Comparison of ENCODE assay signal across 8 cellular contexts in genomic region chr2:27356382-27357181, GRCh38. TPM values are rescaled to one million over a fixed set of nuclear protein-coding genes. Genes with fewer than 3 reads are reported as not detected.
DNase-seq lines count a peak whose midpoint lies in the region; TF ChIP-seq lines count a peak whose summit lies in the region.

TSS of gene GTF3C2 (minus strand) at chr2:27356764. CDS start at chr2:27343554, 13,210 bp downstream.

- no peak for TF ChIP-seq CTCF in subcutaneous adipose tissue (IDR thresholded peaks at IDR 0.05; ENCODE audit: low read depth)

- no peak within 1 kb of the TSS for H4K91ac ChIP-seq in neuronal stem cell (ENCODE audit: low read depth, low read length, poor library complexity)

- WGBS in neuronal stem cell (ENCODE audit: extremely low coverage in 2 of 2, insufficient read length in 2 of 2, insufficient replicate concordance in 1 of 2), 2 donors, result no CpG with 5 or more reads among the region's 67 CpGs

- H2BK120ac ChIP-seq in neuronal stem cell (ENCODE audit: low read depth, low read length), result no peak within 1 kb of the TSS

- peak within 1 kb of the TSS; percentile 4 for H2AK5ac ChIP-seq in neuronal stem cell (ENCODE audit: low read depth, low read length)

- no peak within 1 kb of the TSS for H2BK15ac ChIP-seq in neuronal stem cell (ENCODE audit: low read length)

- H3K23ac ChIP-seq in neuronal stem cell (ENCODE audit: low read depth, low read length, poor library complexity), result peak within 1 kb of the TSS; percentile 29

- H2BK12ac ChIP-seq in neuronal stem cell (ENCODE audit: low read length), result no peak within 1 kb of the TSS

- peaks cover 6% of the 10 kb centered on the region for H3K79me1 ChIP-seq in neuronal stem cell (ENCODE audit: low read depth, low read length)

- H3K36me3 ChIP-seq in neuronal stem cell (replicated peaks in 1 of 2; ENCODE audit: control insufficient read depth in 2 of 2, insufficient read depth in 2 of 2, low read length in 2 of 2), result peaks cover 0 to 23% of the 10 kb centered on the region in 2 donors

- peak within 1 kb of the TSS; percentile 91 for H3K4me2 ChIP-seq in neuronal stem cell (ENCODE audit: insufficient read depth, low read length, poor library complexity, severe bottlenecking)

- H3K14ac ChIP-seq in neuronal stem cell (ENCODE audit: low read length), result peak within 1 kb of the TSS; percentile 89

- CTCF ChIA-PET in HEK293T (lab: Yijun Ruan, JAX), result interaction anchor here (0.6 kb wide), 1 partner anchor 11 kb away, joined by 3 read pairs; no protein-coding TSS in a partner anchor

- H3K4me1 ChIP-seq in neuronal stem cell (ENCODE audit: control insufficient read depth in 2 of 2, insufficient read depth in 1 of 2, low read depth in 1 of 2, low read length in 2 of 2), result peaks cover 0 to 3% of the 10 kb centered on the region in 2 donors

- H3K18ac ChIP-seq in neuronal stem cell (ENCODE audit: low read length), result peak within 1 kb of the TSS; percentile 91

- peak within 1 kb of the TSS; percentile 96 for H2AFZ ChIP-seq in neuronal stem cell (ENCODE audit: low read length)

- H3K4me3 ChIP-seq in neuronal stem cell (ENCODE audit: low read length in 2 of 2), result peak within 1 kb of the TSS; percentile 95 to 97

- peak within 1 kb of the TSS; percentile 30 for H4K8ac ChIP-seq in neuronal stem cell (ENCODE audit: low read depth, low read length)

- peaks cover 0 to 7% of the 10 kb centered on the region in 2 donors for H3K9me3 ChIP-seq in neuronal stem cell (replicated peaks in 1 of 2; ENCODE audit: control insufficient read depth in 2 of 2, insufficient read depth in 1 of 2, low read depth in 1 of 2, low read length in 2 of 2)

- peak within 1 kb of the TSS; percentile 93 for H3K27ac ChIP-seq in neuronal stem cell (replicated peaks; ENCODE audit: low read length)

- in situ Hi-C loops in SK-MEL-5 (cut with HindIII; ENCODE audit: low pct_unique_long_range_greater_than_20kb, low sequenced_read_pairs), result no loop called here

- H3K9ac ChIP-seq in neuronal stem cell (ENCODE audit: low read depth, low read length, poor library complexity), result peak within 1 kb of the TSS; percentile 92

- DNase-seq in GF-D8 (lab: John Stamatoyannopoulos, UW) (peak; percentile 91), HEK293T (ENCODE audit: extremely low spot score) (peak; percentile 90), MV-4-11 (lab: John Stamatoyannopoulos, UW) (peak; percentile 96), SK-MEL-5 (ENCODE audit: low read depth, low spot score) (peak; percentile 98), foreskin melanocyte (peak; percentile 97), neuronal stem cell (ENCODE audit: low spot score) (peak; percentile 98)
- DNase-seq in activated naive CD4-positive, alpha-beta T cell treated with Interleukin-2 at 50 U/mL for 16 hours, result peak; percentile 93

- POLR2A ChIA-PET in HEK293T (lab: Yijun Ruan, JAX), result interaction anchor here (0.7 to 2.9 kb wide), 19 partner anchors 10 to 144 kb away, joined by 3 to 25 read pairs (median 3); partner anchors contain the start of genes ATRAID, EIF2B4, MPV17 and NRBP1

- peak within 1 kb of the TSS; percentile 95 for H3K4ac ChIP-seq in neuronal stem cell (ENCODE audit: low read length)

- H2BK5ac ChIP-seq in neuronal stem cell (ENCODE audit: low read length), result peak within 1 kb of the TSS; percentile 9

- no peaks in the 10 kb centered on the region for H3K27me3 ChIP-seq in neuronal stem cell (ENCODE audit: control insufficient read depth in 3 of 3, insufficient read depth in 3 of 3, low read depth in 1 of 3, low read length in 3 of 3)

TF ChIP-seq in HEK293T, 16 proteins besides CTCF, POLR2A, EP300 and RAD21:
- TF ChIP-seq LEF1 (IDR thresholded peaks at IDR 0.05; ENCODE audit: borderline replicate concordance) (no peak), PKNOX1 (IDR thresholded peaks at IDR 0.05) (peak; percentile 46; the same call in 1 of the 2 replicates), ELF4 (IDR thresholded peaks at IDR 0.05) (peak; percentile 44), BHLHE40 (IDR thresholded peaks at IDR 0.05; ENCODE audit: borderline replicate concordance) (no peak), HDGF (IDR thresholded peaks at IDR 0.05; ENCODE audit: borderline replicate concordance) (no peak), FOXK2 (IDR thresholded peaks at IDR 0.05) (peak; percentile 78), SP1 (IDR thresholded peaks at IDR 0.05) (no peak), FOXA1 (IDR thresholded peaks at IDR 0.05) (no peak), L3MBTL2 (conservative IDR thresholded peaks at IDR 0.05) (peak; percentile 91), TARDBP (IDR thresholded peaks at IDR 0.05) (no peak)

RNA-seq across cellular contexts. Expression of gene GTF3C2, which starts in this region (rescaled TPM):
- total RNA-seq in SK-MEL-5 (2014; rRNA removed; shearing (Covaris generic)), result 99.9 and 100.0 TPM in 2 replicates
- polyA plus RNA-seq in SK-MEL-5 (2015; cell fraction: cytosol; rRNA removed), result 77.6 and 90.1 TPM in 2 replicates
- 236 and 284 TPM in 2 replicates for polyA plus RNA-seq in SK-MEL-5 (2015; cell fraction: nucleus; rRNA removed)
- polyA plus RNA-seq in neuronal stem cell (2013, experiment 1 of 2), result 50.7 TPM
- polyA plus RNA-seq in neuronal stem cell (2013, experiment 2 of 2), result 51.9 TPM
- 10 to 100 TPM; 28.0 to 43.0 (median 34.0) TPM for total RNA-seq in subcutaneous adipose tissue

Comparison
In these comparisons a context has a peak if more than half of its experiments do, and no peak if none do; other contexts are left out.
1. Peak in every context shown above with its lines: DNase-seq, H3K4me3 ChIP-seq and H3K27ac ChIP-seq.